29 cellular contexts compared by ENCODE assay signal in the genomic region with DNA sequence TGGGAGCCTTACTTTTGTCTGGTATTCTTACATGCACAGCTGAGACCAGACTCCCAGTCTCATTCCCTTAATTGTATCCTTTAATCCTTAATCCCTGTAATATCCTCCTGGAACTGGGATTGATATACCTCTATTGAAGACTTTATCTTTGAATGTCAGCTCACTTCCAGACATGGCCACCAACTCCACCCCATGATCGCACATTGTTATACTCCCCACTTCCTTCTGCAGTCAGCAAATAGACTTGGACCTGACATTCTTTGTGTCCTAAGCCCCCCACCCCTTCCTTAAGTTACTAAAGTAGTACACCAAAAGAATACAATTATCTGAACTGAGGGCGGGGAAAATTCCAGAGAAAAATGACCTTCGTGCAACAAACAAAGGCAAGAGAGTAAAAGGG.
"Had no signal": no experiment of that assay in that cellular context is flagged by ENCODE, and none has a peak within 500 bp of the region (broad histone marks: within the 10 kb centered on the region; RNA-seq: fewer than 3 reads in every experiment).

No MANE protein-coding gene starts in this region.

- H3K27ac ChIP-seq: coronary artery, esophagus squamous epithelium, left lung, neural progenitor cell, prostate gland, right atrium auricular region, stomach, thyroid gland had no signal

- H3K9me3 ChIP-seq: esophagus squamous epithelium, heart right ventricle, left lung, prostate gland, right atrium auricular region, stomach, thyroid gland had no signal

- ATAC-seq: left cardiac atrium; left lung; naive thymus-derived CD4-positive, alpha-beta T cell; sciatic nerve; stimulated activated effector memory CD8-positive, alpha-beta T cell treated with anti-CD3 and anti-CD28 coated beads, Interleukin-12 subunit alpha, Interleukin-12 subunit beta, amount 100 ng/mL, for 72 hours had no signal

- H3K27ac Mint-ChIP-seq: nephron; neural progenitor cell; stimulated activated effector memory CD8-positive, alpha-beta T cell treated with anti-CD3 and anti-CD28 coated beads, Interleukin-12 subunit alpha, Interleukin-12 subunit beta, amount 100 ng/mL, for 72 hours; type B pancreatic cell had no signal

- H3K9ac ChIP-seq: neural progenitor cell had no signal

- H2AFZ ChIP-seq: neural progenitor cell had no signal

- DNase-seq: dermis blood vessel endothelial cell; effector memory CD4-positive, alpha-beta T cell; erythroblast; esophagus squamous epithelium; foreskin melanocyte; glutamatergic neuron; heart right ventricle; hippocampal formation; left cardiac atrium; left lung; mesenchymal stem cell; midbrain; naive thymus-derived CD4-positive, alpha-beta T cell; nucleus accumbens; stimulated activated CD4-positive, alpha-beta T cell treated with anti-CD3 and anti-CD28 coated beads, Interleukin-2, amount 100 ng/mL, for 24 hours; stimulated activated CD4-positive, alpha-beta T cell treated with anti-CD3 and anti-CD28 coated beads, Interleukin-4, amount 100 ng/mL, for 24 hours; stimulated activated naive CD4-positive, alpha-beta T cell treated with Interleukin-2 at 50 U/mL for 16 hours; stomach; thyroid gland had no signal

- H3K36me3 Mint-ChIP-seq: stimulated activated effector memory CD8-positive, alpha-beta T cell treated with anti-CD3 and anti-CD28 coated beads, Interleukin-12 subunit alpha, Interleukin-12 subunit beta, amount 100 ng/mL, for 72 hours; type B pancreatic cell had no signal

- H3K4me1 Mint-ChIP-seq: nephron had no signal

- H3K4me3 Mint-ChIP-seq: naive thymus-derived CD4-positive, alpha-beta T cell; nephron; neural progenitor cell; stimulated activated effector memory CD8-positive, alpha-beta T cell treated with anti-CD3 and anti-CD28 coated beads, Interleukin-12 subunit alpha, Interleukin-12 subunit beta, amount 100 ng/mL, for 72 hours; type B pancreatic cell had no signal

- H3K4me1 ChIP-seq: esophagus squamous epithelium, left lung, prostate gland, right atrium auricular region, stomach, thyroid gland had no signal

- H3K4me3 ChIP-seq: coronary artery, esophagus squamous epithelium, heart right ventricle, left lung, neural progenitor cell, prostate gland, right atrium auricular region, stomach, thyroid gland had no signal

- H3K4me2 ChIP-seq: neural progenitor cell had no signal

- H3K36me3 ChIP-seq: esophagus squamous epithelium, heart right ventricle, left lung, neural progenitor cell, prostate gland, right atrium auricular region, stomach, thyroid gland had no signal

- FAIRE-seq: islet of Langerhans, urothelium cell line had no signal

- H3K27me3 ChIP-seq: esophagus squamous epithelium, heart right ventricle, left lung, neural progenitor cell, right atrium auricular region, stomach, thyroid gland had no signal

- H3K27me3 Mint-ChIP-seq: naive thymus-derived CD4-positive, alpha-beta T cell; type B pancreatic cell had no signal

- H3K9me3 Mint-ChIP-seq: stimulated activated effector memory CD8-positive, alpha-beta T cell treated with anti-CD3 and anti-CD28 coated beads, Interleukin-12 subunit alpha, Interleukin-12 subunit beta, amount 100 ng/mL, for 72 hours; type B pancreatic cell had no signal
